Comparison of ENCODE assay signal across 8 cellular contexts in the genomic region with DNA sequence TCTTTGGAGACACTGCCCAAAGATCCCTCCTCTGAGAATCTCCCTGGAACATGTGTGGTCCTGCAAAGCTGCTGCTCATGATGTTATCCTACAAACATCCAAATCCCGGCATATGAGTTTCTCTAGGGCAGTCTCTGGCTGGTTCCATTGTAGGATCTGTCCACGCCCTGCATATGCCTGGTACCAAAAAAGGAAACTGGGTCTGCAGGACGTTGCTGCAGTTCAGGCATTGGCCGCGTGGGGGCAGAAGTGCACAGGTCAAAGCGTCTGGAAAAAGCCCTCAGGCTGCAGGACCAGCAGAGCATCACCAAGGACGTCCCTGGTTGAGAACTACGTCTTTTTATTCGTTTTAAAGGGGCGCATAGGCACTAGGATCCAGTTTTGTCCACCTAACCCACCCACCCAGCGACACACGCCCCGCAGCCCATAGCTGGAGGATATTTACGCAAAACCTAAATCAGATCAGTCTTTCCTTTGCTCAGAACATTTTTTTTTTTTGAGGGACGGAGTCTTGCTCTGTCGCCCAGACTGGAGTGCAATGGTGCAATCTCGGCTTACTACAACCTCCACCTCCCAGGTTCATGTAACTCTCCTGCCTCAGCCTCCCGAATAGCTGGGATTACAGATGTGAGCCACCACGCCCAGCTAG. TPM values are rescaled to one million over a fixed set of nuclear protein-coding genes. Genes with fewer than 3 reads are reported as not detected.
A peak's percentile ranks its signal among the peaks of the same experiment; 100 is the strongest.
DNase-seq lines count a peak whose midpoint lies in the region; ATAC-seq, FAIRE-seq and TF ChIP-seq lines count a peak whose summit lies in the region.

No MANE protein-coding gene starts in this region.

- TF ChIP-seq POLR2A in endothelial cell of umbilical vein (IDR thresholded peaks at IDR 0.05; ENCODE audit: low read depth, low read length), result no peak

- TF ChIP-seq CTCF in D721Med (IDR thresholded peaks at IDR 0.05; ENCODE audit: insufficient read depth, missing control alignments), result peak; percentile 98
- peak; percentile 99 for TF ChIP-seq CTCF in OCI-LY3 (IDR thresholded peaks at IDR 0.05; ENCODE audit: low read depth, low read length)
- peak; percentile 91 to 98 for TF ChIP-seq CTCF in endothelial cell of umbilical vein (IDR thresholded peaks at IDR 0.05; ENCODE audit: extremely low read depth in 1 of 2, insufficient read depth in 1 of 2, low read depth in 1 of 2, low read length in 2 of 2)

- H3K27me3 ChIP-seq in OCI-LY3 (ENCODE audit: low read depth, low read length) (no peaks in the 10 kb centered on the region), endothelial cell of umbilical vein (ENCODE audit: control insufficient read depth in 2 of 2, insufficient read depth in 2 of 2, low read length in 2 of 2) (no peaks in the 10 kb centered on the region)

- H3K4me1 ChIP-seq in OCI-LY3 (ENCODE audit: low read length), result peaks cover 7% of the 10 kb centered on the region; the same call in 1 of the 2 replicates
- H3K4me1 ChIP-seq in endothelial cell of umbilical vein (ENCODE audit: control insufficient read depth, extremely low read depth, insufficient read depth, low read length), result no peaks in the 10 kb centered on the region

- H3K4me3 ChIP-seq in OCI-LY3 (ENCODE audit: low read length) (peak overlapping the region; percentile 53), endothelial cell of umbilical vein (replicated peaks in 1 of 3; ENCODE audit: insufficient read depth in 1 of 3, low read depth in 1 of 3, low read length in 3 of 3) (no peak overlapping the region)

- H3K9me3 ChIP-seq in OCI-LY3 (ENCODE audit: insufficient read depth, low read length) (no peaks in the 10 kb centered on the region), endothelial cell of umbilical vein (replicated peaks; ENCODE audit: control insufficient read depth, insufficient read depth, low read length) (no peaks in the 10 kb centered on the region)

- no peak for ATAC-seq in HG03378 (IDR thresholded peaks at IDR 0.05; ENCODE audit: unreplicated experiment)

- intact Hi-C loops in endothelial cell of umbilical vein (cut with micrococcal nuclease), result loop anchor here (1.0 kb wide), 2 partner anchors 108 to 193 kb away; no protein-coding TSS in a partner anchor

- DNase-seq in D721Med (ENCODE audit: insufficient read length, low spot score), result peak; percentile 91
- DNase-seq in KBM-7, result peak; percentile 95
- DNase-seq in activated CD8-positive, alpha-beta memory T cell treated with anti-CD3 and anti-CD28 coated beads, Interleukin-2, amount 50 U/mL, for 24 hours (ENCODE audit: extremely low read depth), result peak; percentile 78
- peak; percentile 85 for DNase-seq in endothelial cell of umbilical vein (ENCODE audit: low read depth, low spot score)
- peak; percentile 93 for DNase-seq in midbrain (lab: John Stamatoyannopoulos, UW)
- peak; percentile 84 to 85 for DNase-seq in stimulated activated CD8-positive, alpha-beta memory T cell treated with anti-CD3 and anti-CD28 coated beads, Interleukin-2, amount 100 ng/mL, for 1 hour (ENCODE audit: low read depth in 2 of 2)

- CTCF ChIA-PET in endothelial cell of umbilical vein (lab: Charles Lee), result interaction anchor here (1.2 to 2.2 kb wide), 2 partner anchors 108 to 282 kb away, joined by 3 to 13 read pairs; no protein-coding TSS in a partner anchor

- H3K4me2 ChIP-seq in OCI-LY3 (ENCODE audit: low read length), result peak overlapping the region; percentile 63
- no peak overlapping the region for H3K4me2 ChIP-seq in endothelial cell of umbilical vein (ENCODE audit: insufficient read depth, low read length)

- FAIRE-seq in D721Med (lab: Jason Lieb, UNC) (no peak), endothelial cell of umbilical vein (lab: Jason Lieb, UNC) (peak; percentile 98)

- no peaks in the 10 kb centered on the region for H3K9me1 ChIP-seq in endothelial cell of umbilical vein (replicated peaks; ENCODE audit: control insufficient read depth, extremely low read depth, insufficient read depth, low read length)

- POLR2A ChIA-PET in endothelial cell of umbilical vein (lab: Charles Lee), result interaction anchor here (0.6 kb wide), 1 partner anchor 10 kb away, joined by 3 read pairs; no protein-coding TSS in a partner anchor

- H3K9ac ChIP-seq in OCI-LY3 (ENCODE audit: low read length), result peak overlapping the region; percentile 27
- H3K9ac ChIP-seq in endothelial cell of umbilical vein (replicated peaks; ENCODE audit: extremely low read depth, insufficient read depth, low read length), result no peak overlapping the region

- in situ Hi-C loops in KBM-7 (cut with MboI; ENCODE audit: low pct_unique_long_range_greater_than_20kb, low sequenced_read_pairs), result no loop called here

- H3K36me3 ChIP-seq in OCI-LY3 (replicated peaks; ENCODE audit: low read depth, low read length) (no peaks in the 10 kb centered on the region), endothelial cell of umbilical vein (ENCODE audit: control insufficient read depth in 2 of 2, extremely low read depth in 1 of 2, insufficient read depth in 2 of 2, low read length in 2 of 2) (no peaks in the 10 kb centered on the region)

- H3K27ac ChIP-seq in OCI-LY3 (ENCODE audit: low read length) (no peak overlapping the region), endothelial cell of umbilical vein (ENCODE audit: insufficient read depth, low read depth, low read length) (no peak overlapping the region)

- H4K20me1 ChIP-seq in OCI-LY3 (ENCODE audit: insufficient read depth, low read length), result no peaks in the 10 kb centered on the region
- H4K20me1 ChIP-seq in endothelial cell of umbilical vein (replicated peaks; ENCODE audit: control insufficient read depth, extremely low read depth, insufficient read depth, low read length), result no peaks in the 10 kb centered on the region

- dilution Hi-C loops in endothelial cell of umbilical vein (cut with MboI; ENCODE audit: extremely low pct_ligation_motif_present, low sequenced_read_pairs), result no loop called here

- BruUV-seq in endothelial cell of umbilical vein (replicated peaks; lab: Mats Ljungman, UMichigan), result no TSS peak

- H2AFZ ChIP-seq in OCI-LY3 (ENCODE audit: low read depth, low read length) (peak overlapping the region; percentile 75), endothelial cell of umbilical vein (ENCODE audit: low read depth, low read length) (peak overlapping the region; percentile 38)

- no peaks in the 10 kb centered on the region for H3K79me2 ChIP-seq in OCI-LY3 (ENCODE audit: low read length)
- H3K79me2 ChIP-seq in endothelial cell of umbilical vein (ENCODE audit: control insufficient read depth, insufficient read depth, low read length), result no peaks in the 10 kb centered on the region

TF ChIP-seq in endothelial cell of umbilical vein, 7 proteins besides CTCF, POLR2A, EP300 and RAD21:
- no peak for TF ChIP-seq JUN (IDR thresholded peaks at IDR 0.05; ENCODE audit: borderline replicate concordance, insufficient read depth, insufficient read length, low read depth)
- no peak for TF ChIP-seq MYC (IDR thresholded peaks at IDR 0.05; ENCODE audit: low read depth, low read length)
- no peak for TF ChIP-seq POLR2AphosphoS5 (IDR thresholded peaks at IDR 0.05; ENCODE audit: insufficient read depth, low read depth, low read length)
- TF ChIP-seq GATA2 (IDR thresholded peaks at IDR 0.05; ENCODE audit: insufficient read depth, insufficient read length, low read depth, low read length), result no peak
- TF ChIP-seq FOS (IDR thresholded peaks at IDR 0.05; ENCODE audit: borderline replicate concordance, insufficient read depth, low read length), result no peak
- TF ChIP-seq EZH2 (IDR thresholded peaks at IDR 0.05; ENCODE audit: borderline replicate concordance, low read depth, low read length, severe bottlenecking), result no peak
- no peak for TF ChIP-seq MAX (IDR thresholded peaks at IDR 0.05; ENCODE audit: insufficient read depth, insufficient read length)

RNA-seq across cellular contexts. Expression of gene ZNF564, which starts 12.9 kb away (rescaled TPM):
- total RNA-seq in endothelial cell of umbilical vein, result 6.5 and 7.1 TPM in 2 replicates
- polyA plus RNA-seq in endothelial cell of umbilical vein, result 1.0 and 1.5 TPM in 2 replicates
- polyA plus RNA-seq in endothelial cell of umbilical vein (2011; cell fraction: cytosol; rRNA removed), result 1.8 and 2.0 TPM in 2 replicates
- 3.7 and 4.8 TPM in 2 replicates for polyA plus RNA-seq in endothelial cell of umbilical vein (2011; cell fraction: nucleus; rRNA removed)
- polyA plus RNA-seq in endothelial cell of umbilical vein (2012), result 3.4 and 4.3 TPM in 2 replicates
- 3.0 and 3.7 TPM in 2 replicates for polyA minus RNA-seq in endothelial cell of umbilical vein
- 1.5 TPM for polyA minus RNA-seq in endothelial cell of umbilical vein (2011; cell fraction: cytosol; rRNA and poly(A)+ RNA removed)
- polyA minus RNA-seq in endothelial cell of umbilical vein (2011; cell fraction: nucleus; rRNA and poly(A)+ RNA removed), result 8.2 and 8.7 TPM in 2 replicates

RNA-seq across cellular contexts. Expression of gene ZNF490, which starts 46.5 kb away (rescaled TPM):
- 5.7 and 6.3 TPM in 2 replicates for total RNA-seq in endothelial cell of umbilical vein
- polyA plus RNA-seq in endothelial cell of umbilical vein, result 0.89 and 1.4 TPM in 2 replicates
- polyA plus RNA-seq in endothelial cell of umbilical vein (2011; cell fraction: cytosol; rRNA removed), result 1.7 and 1.9 TPM in 2 replicates
- polyA plus RNA-seq in endothelial cell of umbilical vein (2011; cell fraction: nucleus; rRNA removed), result 1.5 and 2.8 TPM in 2 replicates
- polyA plus RNA-seq in endothelial cell of umbilical vein (2012), result 0.70 and 1.8 TPM in 2 replicates
- 19.8 and 23.1 TPM in 2 replicates for polyA minus RNA-seq in endothelial cell of umbilical vein
- polyA minus RNA-seq in endothelial cell of umbilical vein (2011; cell fraction: cytosol; rRNA and poly(A)+ RNA removed), result 3.4 TPM
- polyA minus RNA-seq in endothelial cell of umbilical vein (2011; cell fraction: nucleus; rRNA and poly(A)+ RNA removed), result 6.3 and 7.5 TPM in 2 replicates

RNA-seq across cellular contexts. Expression of gene ZNF791, which starts 46.6 kb away (rescaled TPM):
- 19.9 and 21.8 TPM in 2 replicates for total RNA-seq in endothelial cell of umbilical vein
- polyA plus RNA-seq in endothelial cell of umbilical vein, result 6.4 and 8.3 TPM in 2 replicates
- 6.1 and 6.7 TPM in 2 replicates for polyA plus RNA-seq in endothelial cell of umbilical vein (2011; cell fraction: cytosol; rRNA removed)
- polyA plus RNA-seq in endothelial cell of umbilical vein (2011; cell fraction: nucleus; rRNA removed), result 14.4 and 17.2 TPM in 2 replicates
- 13.2 and 16.2 TPM in 2 replicates for polyA plus RNA-seq in endothelial cell of umbilical vein (2012)
- polyA minus RNA-seq in endothelial cell of umbilical vein, result 13.7 and 18.3 TPM in 2 replicates
- polyA minus RNA-seq in endothelial cell of umbilical vein (2011; cell fraction: cytosol; rRNA and poly(A)+ RNA removed), result 17.4 TPM
- 19.2 and 22.6 TPM in 2 replicates for polyA minus RNA-seq in endothelial cell of umbilical vein (2011; cell fraction: nucleus; rRNA and poly(A)+ RNA removed)
